ENCODE assay signal across 9 cellular contexts in the genomic region with DNA sequence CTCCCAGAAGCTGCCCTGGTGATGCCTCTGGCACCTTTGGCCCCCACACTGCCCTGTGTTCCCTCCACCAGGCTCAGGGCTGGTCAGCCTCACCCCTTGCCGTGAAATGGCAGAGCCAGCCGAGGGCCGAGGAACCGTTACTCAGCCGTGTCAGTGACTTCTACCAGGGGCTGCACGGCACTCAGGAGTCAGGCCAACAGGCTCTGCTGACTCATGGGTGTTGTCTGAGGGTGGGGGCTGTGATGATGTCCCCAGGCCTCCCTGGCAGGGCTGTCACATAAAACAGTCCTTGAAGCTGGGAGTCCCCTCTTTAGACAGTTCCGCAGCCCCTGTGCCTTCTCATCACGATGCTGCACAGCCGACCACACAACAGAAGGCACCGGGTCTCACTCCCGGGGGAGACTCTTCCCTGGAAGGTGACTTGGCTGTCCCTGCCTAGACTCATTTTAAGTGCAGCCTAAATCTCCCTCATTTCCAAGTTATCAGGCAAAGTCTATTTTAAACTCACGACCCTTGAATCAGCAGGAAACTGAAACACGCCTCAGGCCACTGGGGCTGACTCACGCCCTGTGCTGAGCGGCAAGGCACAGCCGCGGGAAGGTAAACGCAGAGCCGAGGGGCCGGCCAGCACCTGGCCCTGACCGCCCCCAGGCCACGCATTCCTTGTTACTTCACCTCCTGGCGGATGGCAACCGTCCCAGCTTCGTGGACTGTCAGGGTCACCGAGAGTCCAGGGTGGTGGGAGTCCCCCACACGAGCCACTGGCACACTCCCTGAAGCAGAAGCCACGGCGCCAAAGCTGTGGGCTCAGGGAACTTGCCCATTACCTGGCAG.
DNase-seq lines count a peak whose midpoint lies in the region; ATAC-seq, FAIRE-seq and TF ChIP-seq lines count a peak whose summit lies in the region.
"Had no signal": no experiment of that assay in that cellular context is flagged by ENCODE, and none has a peak within 500 bp of the region (broad histone marks: within the 10 kb centered on the region; RNA-seq: fewer than 3 reads in every experiment).

No MANE protein-coding gene starts in this region.

- FAIRE-seq in A549 (lab: Jason Lieb, UNC): no peak
- peak; percentile 5 for FAIRE-seq in astrocyte (lab: Jason Lieb, UNC)
- FAIRE-seq: frontal cortex had no signal

- H3K79me2 ChIP-seq in PC-3 (ENCODE audit: low read length): peaks cover 86% of the 10 kb centered on the region
- H3K79me2 ChIP-seq in astrocyte (ENCODE audit: insufficient read depth, low read length): peaks cover 86% of the 10 kb centered on the region

- H3K27ac ChIP-seq in A549 (peak overlapping the region; percentile 79 to 99), PC-3 (ENCODE audit: low read length) (peak overlapping the region; percentile 100), astrocyte (ENCODE audit: low read depth, low read length) (peak overlapping the region; percentile 94)

- POLR2A ChIA-PET in A549 (lab: Yijun Ruan, JAX) (no interaction called here), PC-3 (lab: Charles Lee; ENCODE audit: unreplicated experiment) (interaction anchor here (0.6 kb wide), 1 partner anchor 42 kb away, joined by 3 read pairs; no protein-coding TSS in a partner anchor)

- no peaks in the 10 kb centered on the region for H3K9me3 ChIP-seq in A549
- no peaks in the 10 kb centered on the region for H3K9me3 ChIP-seq in PC-3 (ENCODE audit: low read length)
- no peaks in the 10 kb centered on the region for H3K9me3 ChIP-seq in astrocyte (ENCODE audit: insufficient read depth, low read depth, low read length)

- peaks cover 11% of the 10 kb centered on the region for H3F3A ChIP-seq in PC-3 (ENCODE audit: low read length, unreplicated experiment)

- H3K36me3 Mint-ChIP-seq in astrocyte (ENCODE audit: low read depth, unreplicated experiment): peaks cover 18% of the 10 kb centered on the region

- H3K4me1 ChIP-seq in A549 (peaks cover 97% of the 10 kb centered on the region), PC-3 (ENCODE audit: insufficient read depth, low read length) (peaks cover 88% of the 10 kb centered on the region), astrocyte (ENCODE audit: insufficient read depth, low read length) (peaks cover 88% of the 10 kb centered on the region)

- H3K9me3 Mint-ChIP-seq in astrocyte (ENCODE audit: unreplicated experiment): no peaks in the 10 kb centered on the region

- CTCF ChIA-PET in A549 (lab: Yijun Ruan, JAX): interaction anchor here (0.9 to 1.9 kb wide), 4 partner anchors 10 to 26 kb away, joined by 3 to 5 read pairs (median 4); no protein-coding TSS in a partner anchor
- CTCF ChIA-PET in PC-3 (lab: Charles Lee): interaction anchor here (0.6 kb wide), 1 partner anchor 48 kb away, joined by 3 read pairs; no protein-coding TSS in a partner anchor

- TF ChIP-seq CTCF in A549 (IDR thresholded peaks at IDR 0.05) (no peak), PC-3 (conservative IDR thresholded peaks at IDR 0.05; ENCODE audit: low read depth, low read length) (no peak), astrocyte (IDR thresholded peaks at IDR 0.05; ENCODE audit: insufficient read depth, low read depth, low read length) (no peak)

- H4K20me1 ChIP-seq in PC-3 (ENCODE audit: low read length): no peaks in the 10 kb centered on the region
- H4K20me1 ChIP-seq in astrocyte (ENCODE audit: insufficient read depth, low read length): peaks cover 11% of the 10 kb centered on the region

- H3K27me3 Mint-ChIP-seq in astrocyte (ENCODE audit: low read depth, unreplicated experiment): no peaks in the 10 kb centered on the region

- intact Hi-C loops in PC-3 (cut with micrococcal nuclease): loop anchor here (5.0 kb wide), 1 partner anchor 182 kb away; no protein-coding TSS in a partner anchor

- 3% methylated on average over 20 of the region's 29 CpGs for WGBS in A549 (ENCODE audit: missing lambda C conversion rate)

- no peaks in the 10 kb centered on the region for H3K27me3 ChIP-seq in PC-3 (ENCODE audit: low read length)
- no peaks in the 10 kb centered on the region for H3K27me3 ChIP-seq in astrocyte (ENCODE audit: insufficient read depth, low read length)

- TF ChIP-seq EP300 in A549 (IDR thresholded peaks at IDR 0.05): peak; percentile 35 to 59; a peak in 2 of 5 replicates

- no peak overlapping the region for H2AFZ ChIP-seq in PC-3 (ENCODE audit: low read length)
- H2AFZ ChIP-seq in astrocyte (ENCODE audit: low read depth, low read length): no peak overlapping the region

- no TSS peak for BruUV-seq in PC-3 (replicated peaks; lab: Mats Ljungman, UMichigan)

- peak; percentile 69 to 83 for ATAC-seq in A549
- ATAC-seq in GM19463 (IDR thresholded peaks at IDR 0.05; ENCODE audit: unreplicated experiment): peak; percentile 42
- peak; percentile 50 for ATAC-seq in PC-3
- ATAC-seq in GM19395 (IDR thresholded peaks at IDR 0.05; ENCODE audit: unreplicated experiment): no peak

- H3K4me1 Mint-ChIP-seq in astrocyte (ENCODE audit: low read depth, unreplicated experiment): peaks cover 89% of the 10 kb centered on the region

- peak overlapping the region; percentile 91 for H3K9ac ChIP-seq in PC-3 (ENCODE audit: low read length)
- peak overlapping the region; percentile 76 for H3K9ac ChIP-seq in astrocyte (ENCODE audit: low read length)

- DNase-seq in A549 (ENCODE audit: low read depth in 1 of 2, low spot score in 1 of 2) (peak; percentile 79 to 82), PC-3 (peak; percentile 89), astrocyte (ENCODE audit: low read depth) (peak; percentile 82), kidney glomerular epithelial cell (lab: John Stamatoyannopoulos, UW) (peak; percentile 58), cortex of kidney (lab: John Stamatoyannopoulos, UW) (no peak)
- peak; percentile 31 to 41 for DNase-seq in stimulated activated CD4-positive, alpha-beta T cell treated with anti-CD3 and anti-CD28 coated beads, Interleukin-4, amount 100 ng/mL, for 4 hours

- no peak for TF ChIP-seq POLR2A in A549 (IDR thresholded peaks at IDR 0.05; ENCODE audit: low read length)

- H3K27ac Mint-ChIP-seq in astrocyte (ENCODE audit: unreplicated experiment): peak overlapping the region; percentile 94

- TF ChIP-seq RAD21 in A549 (conservative IDR thresholded peaks at IDR 0.05 in 1 of 2, IDR thresholded peaks at IDR 0.05 in 1 of 2): no peak; a peak in 1 of 5 replicates

- H3K36me3 ChIP-seq in PC-3 (ENCODE audit: low read depth, low read length) (peaks cover 11% of the 10 kb centered on the region; the same call in 1 of the 2 replicates), astrocyte (ENCODE audit: insufficient read depth, low read length) (no peaks in the 10 kb centered on the region)

- H3K4me3 Mint-ChIP-seq in astrocyte (ENCODE audit: unreplicated experiment): peak overlapping the region; percentile 57

- H3K4me3 ChIP-seq in A549 (peak overlapping the region; percentile 13), PC-3 (ENCODE audit: low read length) (peak overlapping the region; percentile 66), astrocyte (ENCODE audit: insufficient read depth, low read depth, low read length) (peak overlapping the region; percentile 37)

- H3K4me2 ChIP-seq in A549: peak overlapping the region; percentile 78
- H3K4me2 ChIP-seq in PC-3 (ENCODE audit: low read length): peak overlapping the region; percentile 88
- peak overlapping the region; percentile 83 for H3K4me2 ChIP-seq in astrocyte (ENCODE audit: low read length)

- H3K9me2 ChIP-seq in PC-3 (replicated peaks; ENCODE audit: low read length): no peaks in the 10 kb centered on the region

TF ChIP-seq in A549, 52 proteins besides CTCF, POLR2A, EP300 and RAD21:
- no peak for TF ChIP-seq SREBF2 (IDR thresholded peaks at IDR 0.05)
- 0 out of 2 replicates have a peak, but pooled peaks have one; percentile 2 for TF ChIP-seq MAZ (IDR thresholded peaks at IDR 0.05; ENCODE audit: borderline replicate concordance, low read depth, low read length)
- TF ChIP-seq, protein P1, sequence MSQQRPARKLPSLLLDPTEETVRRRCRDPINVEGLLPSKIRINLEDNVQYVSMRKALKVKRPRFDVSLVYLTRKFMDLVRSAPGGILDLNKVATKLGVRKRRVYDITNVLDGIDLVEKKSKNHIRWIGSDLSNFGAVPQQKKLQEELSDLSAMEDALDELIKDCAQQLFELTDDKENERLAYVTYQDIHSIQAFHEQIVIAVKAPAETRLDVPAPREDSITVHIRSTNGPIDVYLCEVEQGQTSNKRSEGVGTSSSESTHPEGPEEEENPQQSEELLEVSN (IDR thresholded peaks at IDR 0.05; ENCODE audit: borderline replicate concordance, low read depth): peak; percentile 68; the same call in 1 of the 2 replicates
- peak; percentile 64; the same call in 1 of the 2 replicates for TF ChIP-seq GATA3 (IDR thresholded peaks at IDR 0.05; ENCODE audit: borderline replicate concordance)
- no peak for TF ChIP-seq TFCP2L1 (CRISPR knock-in tag; IDR thresholded peaks at IDR 0.05)
- 0 out of 3 replicates have a peak, but pooled peaks have one; percentile 5 for TF ChIP-seq SMC3 (IDR thresholded peaks at IDR 0.05)
- peak; percentile 70 to 71; a peak in 4 of 5 replicates for TF ChIP-seq JUN (IDR thresholded peaks at IDR 0.05)
- TF ChIP-seq, protein P2, sequence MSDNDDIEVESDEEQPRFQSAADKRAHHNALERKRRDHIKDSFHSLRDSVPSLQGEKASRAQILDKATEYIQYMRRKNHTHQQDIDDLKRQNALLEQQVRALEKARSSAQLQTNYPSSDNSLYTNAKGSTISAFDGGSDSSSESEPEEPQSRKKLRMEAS (IDR thresholded peaks at IDR 0.05): peak; percentile 83
- TF ChIP-seq, protein P3, sequence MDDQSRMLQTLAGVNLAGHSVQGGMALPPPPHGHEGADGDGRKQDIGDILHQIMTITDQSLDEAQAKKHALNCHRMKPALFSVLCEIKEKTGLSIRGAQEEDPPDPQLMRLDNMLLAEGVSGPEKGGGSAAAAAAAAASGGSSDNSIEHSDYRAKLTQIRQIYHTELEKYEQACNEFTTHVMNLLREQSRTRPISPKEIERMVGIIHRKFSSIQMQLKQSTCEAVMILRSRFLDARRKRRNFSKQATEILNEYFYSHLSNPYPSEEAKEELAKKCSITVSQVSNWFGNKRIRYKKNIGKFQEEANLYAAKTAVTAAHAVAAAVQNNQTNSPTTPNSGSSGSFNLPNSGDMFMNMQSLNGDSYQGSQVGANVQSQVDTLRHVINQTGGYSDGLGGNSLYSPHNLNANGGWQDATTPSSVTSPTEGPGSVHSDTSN (IDR thresholded peaks at IDR 0.05): 0 out of 2 replicates have a peak, but pooled peaks have one; percentile 22
- peak; percentile 77 for TF ChIP-seq FOSL2 (IDR thresholded peaks at IDR 0.05)
- TF ChIP-seq FOSL2 (CRISPR knock-in tag; IDR thresholded peaks at IDR 0.05): peak; percentile 92
- peak; percentile 82 for TF ChIP-seq MAFK (IDR thresholded peaks at IDR 0.05; ENCODE audit: partially characterized antibody)
- no peak for TF ChIP-seq ESRRA (IDR thresholded peaks at IDR 0.05; ENCODE audit: borderline replicate concordance, low read length)
- peak; percentile 66; the same call in 1 of the 2 replicates for TF ChIP-seq JUNB (IDR thresholded peaks at IDR 0.05)
- TF ChIP-seq CEBPB (IDR thresholded peaks at IDR 0.05): peak in 1 of 2 experiments; percentile 17; a peak in 1 of 4 replicates

Comparison
In these comparisons a context has a peak if more than half of its experiments do, and no peak if none do; other contexts are left out.
1. H3K4me3 ChIP-seq: peak in every context shown above with its lines; median percentile 66 in PC-3; 37 in astrocyte; 13 in A549.